Comparison of ENCODE assay signal across 8 cellular contexts in the genomic region with DNA sequence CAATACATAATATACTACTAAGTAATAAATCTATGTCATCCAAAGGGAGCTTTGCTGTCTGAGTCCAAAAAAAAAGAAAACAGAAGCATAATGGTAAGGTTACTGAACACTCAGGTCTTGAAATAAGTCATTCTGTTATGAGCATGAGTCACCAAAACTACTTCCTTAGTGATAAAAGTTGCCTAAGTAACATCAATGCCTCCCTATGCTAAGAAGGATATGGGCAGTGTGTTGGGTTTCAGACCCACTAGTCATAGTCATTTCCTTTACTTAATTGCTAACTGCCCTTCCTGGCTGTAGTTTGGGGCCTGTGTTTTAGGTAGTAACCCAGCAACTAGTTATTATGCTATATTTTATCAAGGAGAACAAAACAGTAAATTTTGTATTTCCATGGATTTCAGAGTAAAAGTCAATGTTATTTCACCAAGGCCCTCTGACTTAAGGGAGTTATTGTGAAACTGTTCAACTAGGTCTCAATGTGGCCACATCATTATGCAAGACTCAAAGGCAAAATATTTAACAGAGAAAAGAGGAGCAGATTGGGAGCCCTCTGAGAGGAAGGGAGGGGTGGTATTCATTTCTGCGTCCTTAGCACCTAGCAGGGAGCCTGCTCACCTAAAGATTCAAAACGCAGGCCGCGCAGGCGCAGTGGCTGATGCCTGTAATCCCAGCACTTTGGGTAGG. TPM values are rescaled to one million over a fixed set of nuclear protein-coding genes. Genes with fewer than 3 reads are reported as not detected.
A peak's percentile ranks its signal among the peaks of the same experiment; 100 is the strongest.
DNase-seq lines count a peak whose midpoint lies in the region; ATAC-seq and TF ChIP-seq lines count a peak whose summit lies in the region.

No MANE protein-coding gene starts in this region.

- H3K4me3 ChIP-seq in iPS-20b (ENCODE audit: low read length): no peak overlapping the region
- H3K4me3 ChIP-seq in suprapubic skin: no peak overlapping the region

- H3K4me1 ChIP-seq in iPS-20b (ENCODE audit: insufficient read depth, low read length) (peaks cover 29% of the 10 kb centered on the region; the same call in 1 of the 2 replicates), suprapubic skin (peaks cover 18% of the 10 kb centered on the region)

- no peaks in the 10 kb centered on the region for H3K36me3 Mint-ChIP-seq in activated naive CD8-positive, alpha-beta T cell treated with anti-CD3 and anti-CD28 coated beads, Interleukin-2, amount 50 U/mL, for 24 hours (ENCODE audit: low read depth)

- H3K36me3 ChIP-seq in iPS-20b (ENCODE audit: insufficient read depth, low read depth, low read length): no peaks in the 10 kb centered on the region
- no peaks in the 10 kb centered on the region for H3K36me3 ChIP-seq in suprapubic skin

- TF ChIP-seq CTCF in GM13976 (IDR thresholded peaks at IDR 0.05; ENCODE audit: borderline replicate concordance, control extremely low read depth, extremely low read depth, insufficient read depth, missing control alignments): no peak
- TF ChIP-seq CTCF in suprapubic skin (IDR thresholded peaks at IDR 0.05): no peak

- peak; percentile 100 for ATAC-seq in GM21825 (IDR thresholded peaks at IDR 0.05; ENCODE audit: unreplicated experiment)
- peak; percentile 98 for ATAC-seq in activated naive CD8-positive, alpha-beta T cell treated with anti-CD3 and anti-CD28 coated beads, Interleukin-2, amount 50 U/mL, for 24 hours

- H3K4me1 Mint-ChIP-seq in activated naive CD8-positive, alpha-beta T cell treated with anti-CD3 and anti-CD28 coated beads, Interleukin-2, amount 50 U/mL, for 24 hours: peaks cover 52% of the 10 kb centered on the region

- 82% methylated on average over 5 of the region's 5 CpGs for WGBS in suprapubic skin

- peak overlapping the region; percentile 55 for H3K4me3 Mint-ChIP-seq in activated naive CD8-positive, alpha-beta T cell treated with anti-CD3 and anti-CD28 coated beads, Interleukin-2, amount 50 U/mL, for 24 hours

- no peaks in the 10 kb centered on the region for H3K9me3 Mint-ChIP-seq in activated naive CD8-positive, alpha-beta T cell treated with anti-CD3 and anti-CD28 coated beads, Interleukin-2, amount 50 U/mL, for 24 hours

- no peaks in the 10 kb centered on the region for H3K9me3 ChIP-seq in iPS-20b (ENCODE audit: insufficient read depth, low read depth, low read length)
- H3K9me3 ChIP-seq in suprapubic skin: no peaks in the 10 kb centered on the region

- peak in 1 of 2 donors; percentile 31 for TF ChIP-seq POLR2A in suprapubic skin (IDR thresholded peaks at IDR 0.05)

- H3K27ac ChIP-seq in iPS-20b (ENCODE audit: low read length): peak overlapping the region; percentile 26
- peak overlapping the region; percentile 86 for H3K27ac ChIP-seq in suprapubic skin

- no peaks in the 10 kb centered on the region for H3K27me3 ChIP-seq in iPS-20b (ENCODE audit: insufficient read depth, low read length)
- no peaks in the 10 kb centered on the region for H3K27me3 ChIP-seq in suprapubic skin

- in situ Hi-C loops in GM13976 (cut with MboI; ENCODE audit: low sequenced_read_pairs, unreplicated experiment): no loop called here

- peak overlapping the region; percentile 97 for H3K27ac Mint-ChIP-seq in activated naive CD8-positive, alpha-beta T cell treated with anti-CD3 and anti-CD28 coated beads, Interleukin-2, amount 50 U/mL, for 24 hours

- peak overlapping the region; percentile 52; the same call in 1 of the 2 replicates for H3K9ac ChIP-seq in iPS-20b (ENCODE audit: low read depth, low read length)

- TF ChIP-seq EP300 in suprapubic skin (IDR thresholded peaks at IDR 0.05): no peak

- H3K27me3 Mint-ChIP-seq in activated naive CD8-positive, alpha-beta T cell treated with anti-CD3 and anti-CD28 coated beads, Interleukin-2, amount 50 U/mL, for 24 hours: no peaks in the 10 kb centered on the region

- DNase-seq in GM13976 (ENCODE audit: low spot score) (peak; percentile 62), KG1 (lab: John Stamatoyannopoulos, UW) (peak; percentile 66), suprapubic skin (ENCODE audit: low spot score in 2 of 2) (peak in 1 of 2 donors; percentile 72), Ammon's horn (ENCODE audit: low spot score) (no peak)
- DNase-seq in activated naive CD8-positive, alpha-beta T cell treated with anti-CD3 and anti-CD28 coated beads, Interleukin-2, amount 50 U/mL, for 24 hours: peak; percentile 22
- no peak for DNase-seq in activated CD8-positive, alpha-beta memory T cell treated with anti-CD3 and anti-CD28 coated beads, Interleukin-2, amount 50 U/mL, for 48 hours

RNA-seq across cellular contexts. Expression of a gene that starts 11.7 kb away (rescaled TPM):
- total RNA-seq in suprapubic skin: 1,000 to 10,000 TPM in 2 of 4 donors, 100 to 1,000 TPM in 2; 697 to 1,198 (median 1,024) TPM

RNA-seq across cellular contexts. Expression of a gene that starts 14.9 kb away (rescaled TPM):
- total RNA-seq in suprapubic skin: 1 to 10 TPM; 2.7 to 9.4 (median 4.0) TPM

Comparison
In these comparisons a context has a peak if more than half of its experiments do, and no peak if none do; other contexts are left out.
1. DNase-seq: peak in GM13976 (single experiment), KG1 (single experiment) and activated naive CD8-positive, alpha-beta T cell treated with anti-CD3 and anti-CD28 coated beads, Interleukin-2, amount 50 U/mL, for 24 hours (single experiment); none in Ammon's horn (single experiment) and activated CD8-positive, alpha-beta memory T cell treated with anti-CD3 and anti-CD28 coated beads, Interleukin-2, amount 50 U/mL, for 48 hours (single experiment).